ENCODE assay signal across 18 cellular contexts in the genomic region with DNA sequence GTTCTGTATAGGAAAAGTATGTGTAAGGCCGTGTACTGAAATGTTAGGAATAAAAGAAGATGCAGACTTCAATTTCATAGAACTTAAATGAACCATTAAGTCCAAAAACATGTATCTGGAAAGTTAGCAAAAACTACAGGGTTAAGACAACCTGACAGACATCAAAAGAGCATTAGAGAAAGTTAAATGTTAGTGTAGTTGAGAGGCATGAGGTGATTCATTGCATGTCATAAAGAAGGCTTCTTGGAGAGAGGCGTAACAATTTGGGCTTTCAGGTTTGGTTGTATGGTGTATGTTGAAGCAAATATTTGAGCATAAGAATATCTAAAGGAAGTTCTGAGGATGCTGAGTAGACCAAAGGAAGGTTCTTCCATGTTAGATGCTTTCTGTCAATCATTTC. TPM values are rescaled to one million over a fixed set of nuclear protein-coding genes. Genes with fewer than 3 reads are reported as not detected.
DNase-seq lines count a peak whose midpoint lies in the region; ATAC-seq, FAIRE-seq and TF ChIP-seq lines count a peak whose summit lies in the region.
"Had no signal": no experiment of that assay in that cellular context is flagged by ENCODE, and none has a peak within 500 bp of the region (broad histone marks: within the 10 kb centered on the region; RNA-seq: fewer than 3 reads in every experiment).

No MANE protein-coding gene starts in this region.

- no peaks in the 10 kb centered on the region for H3K36me3 ChIP-seq in HepG2 (replicated peaks in 1 of 2; ENCODE audit: control insufficient read depth in 1 of 2, insufficient read depth in 2 of 2, low read length in 2 of 2)
- H3K36me3 ChIP-seq in right lobe of liver, result no peaks in the 10 kb centered on the region
- H3K36me3 ChIP-seq in GM12878 (ENCODE audit: control insufficient read depth in 2 of 2, insufficient read depth in 2 of 2, low read length in 1 of 2), result no peaks in the 10 kb centered on the region
- H3K36me3 ChIP-seq: upper lobe of right lung had no signal

- DNase-seq in HepG2 (ENCODE audit: low spot score), result no peak
- DNase-seq in right lobe of liver, result no peak
- DNase-seq in H54 (ENCODE audit: insufficient read length, low spot score), result no peak
- no peak for DNase-seq in GM12878 (ENCODE audit: low read depth, low spot score)
- no peak for DNase-seq in stimulated activated naive CD8-positive, alpha-beta T cell treated with anti-CD3 and anti-CD28 coated beads, Interleukin-15, amount 100 ng/mL, for 72 hours
- no peak for DNase-seq in immature natural killer cell
- no peak for DNase-seq in DMS153 treated with DMSO at 0.1 percent for 48 hours (lab: John Stamatoyannopoulos, UW; ENCODE audit: unreplicated experiment)
- DNase-seq in posterior vena cava (ENCODE audit: low spot score), result no peak
- DNase-seq: DMS79, H7, NCI-H1105 treated with DMSO at 0.1 percent for 48 hours, NCI-H2081, NCI-H774, SK-N-SH, substantia nigra, upper lobe of right lung, WERI-Rb-1 had no signal

- POLR2A ChIA-PET in HepG2 (lab: Yijun Ruan, JAX) (no interaction called here), GM12878 (lab: Charles Lee) (no interaction called here)

- H3K27ac ChIP-seq in HepG2 (ENCODE audit: extremely low read length, insufficient read depth, low read length), result no peak overlapping the region
- no peak overlapping the region for H3K27ac ChIP-seq in right lobe of liver
- H3K27ac ChIP-seq in GM12878 (ENCODE audit: control insufficient read depth, insufficient read depth), result no peak overlapping the region
- H3K27ac ChIP-seq: skin epidermis, upper lobe of right lung, WERI-Rb-1 had no signal

- H3K9me3 Mint-ChIP-seq in stimulated activated naive CD8-positive, alpha-beta T cell treated with anti-CD3 and anti-CD28 coated beads, Interleukin-15, amount 100 ng/mL, for 72 hours, result no peaks in the 10 kb centered on the region
- H3K9me3 Mint-ChIP-seq in immature natural killer cell, result no peaks in the 10 kb centered on the region

- H3K27ac Mint-ChIP-seq in stimulated activated naive CD8-positive, alpha-beta T cell treated with anti-CD3 and anti-CD28 coated beads, Interleukin-15, amount 100 ng/mL, for 72 hours, result no peak overlapping the region
- no peak overlapping the region for H3K27ac Mint-ChIP-seq in immature natural killer cell

- TF ChIP-seq EP300 in HepG2 (IDR thresholded peaks at IDR 0.05; ENCODE audit: low read depth in 2 of 2, low read length in 2 of 2) (no peak), HepG2 (CRISPR knock-in tag; IDR thresholded peaks at IDR 0.05; ENCODE audit: borderline replicate concordance) (no peak), GM12878 (IDR thresholded peaks at IDR 0.05; ENCODE audit: borderline replicate concordance in 1 of 2, control insufficient read depth in 1 of 2, low read depth in 2 of 2, low read length in 2 of 2) (no peak)

- H3K27me3 Mint-ChIP-seq in stimulated activated naive CD8-positive, alpha-beta T cell treated with anti-CD3 and anti-CD28 coated beads, Interleukin-15, amount 100 ng/mL, for 72 hours, result no peaks in the 10 kb centered on the region
- peaks cover 0 to 2% (median 0%) of the 10 kb centered on the region in 3 donors for H3K27me3 Mint-ChIP-seq in immature natural killer cell (ENCODE audit: low read depth in 3 of 3)

- H3K79me2 ChIP-seq in HepG2 (ENCODE audit: insufficient read depth, low read length) (peaks cover 99% of the 10 kb centered on the region), GM12878 (ENCODE audit: control insufficient read depth, insufficient read depth, low read length) (peaks cover 94% of the 10 kb centered on the region)

- TF ChIP-seq POLR2A in HepG2 (IDR thresholded peaks at IDR 0.05; ENCODE audit: insufficient read depth in 1 of 2, low read depth in 2 of 2, low read length in 2 of 2) (no peak), right lobe of liver (IDR thresholded peaks at IDR 0.05) (no peak), H54 (IDR thresholded peaks at IDR 0.05; ENCODE audit: low read depth, low read length) (no peak), GM12878 (IDR thresholded peaks at IDR 0.05; ENCODE audit: low read depth, low read length) (no peak)

- H3K27me3 ChIP-seq in HepG2 (ENCODE audit: control insufficient read depth in 1 of 2, insufficient read depth in 2 of 2, low read length in 2 of 2), result no peaks in the 10 kb centered on the region; a peak in 1 of 5 replicates
- H3K27me3 ChIP-seq in right lobe of liver, result no peaks in the 10 kb centered on the region
- no peaks in the 10 kb centered on the region for H3K27me3 ChIP-seq in GM12878 (replicated peaks in 1 of 2; ENCODE audit: control insufficient read depth in 2 of 2, insufficient read depth in 2 of 2, low read length in 1 of 2)
- H3K27me3 ChIP-seq: upper lobe of right lung had no signal

- no peak for TF ChIP-seq CTCF in HepG2 (CRISPR knock-in tag; IDR thresholded peaks at IDR 0.05)
- no peak for TF ChIP-seq CTCF in right lobe of liver (IDR thresholded peaks at IDR 0.05)
- no peak for TF ChIP-seq CTCF in GM12878 (IDR thresholded peaks at IDR 0.05 in 2 of 3, conservative IDR thresholded peaks at IDR 0.05 in 1 of 3; ENCODE audit: control insufficient read depth in 2 of 3, extremely low read depth in 1 of 3, insufficient read depth in 1 of 3, low read depth in 3 of 3, low read length in 3 of 3)

- peaks cover 59% of the 10 kb centered on the region for H4K20me1 ChIP-seq in HepG2 (ENCODE audit: insufficient read depth, low read length)
- peaks cover 2% of the 10 kb centered on the region; the same call in 1 of the 2 replicates for H4K20me1 ChIP-seq in GM12878 (ENCODE audit: control insufficient read depth, insufficient read depth)

- ATAC-seq in HepG2, result no peak
- ATAC-seq in right lobe of liver, result no peak
- ATAC-seq in GM12878, result no peak
- no peak for ATAC-seq in stimulated activated naive CD8-positive, alpha-beta T cell treated with anti-CD3 and anti-CD28 coated beads, Interleukin-15, amount 100 ng/mL, for 72 hours
- ATAC-seq: upper lobe of right lung had no signal

- no peaks in the 10 kb centered on the region for H3K36me3 Mint-ChIP-seq in immature natural killer cell

- H3K4me3 Mint-ChIP-seq in stimulated activated naive CD8-positive, alpha-beta T cell treated with anti-CD3 and anti-CD28 coated beads, Interleukin-15, amount 100 ng/mL, for 72 hours, result peak overlapping the region; percentile 10 to 16
- peak overlapping the region in 1 of 5 donors; percentile 6 for H3K4me3 Mint-ChIP-seq in immature natural killer cell

- H3K4me1 ChIP-seq in HepG2 (ENCODE audit: insufficient read depth, low read length) (peaks cover 36% of the 10 kb centered on the region), right lobe of liver (peaks cover 0 to 19% (median 6%) of the 10 kb centered on the region in 4 donors), GM12878 (ENCODE audit: control insufficient read depth, insufficient read depth, low read length) (peaks cover 16% of the 10 kb centered on the region)

- no peak for FAIRE-seq in HepG2 (lab: Jason Lieb, UNC)
- FAIRE-seq in H54 (lab: Jason Lieb, UNC), result peak; percentile 27
- no peak for FAIRE-seq in GM12878 (lab: Jason Lieb, UNC)

- peaks cover 62% of the 10 kb centered on the region for H3K4me1 Mint-ChIP-seq in stimulated activated naive CD8-positive, alpha-beta T cell treated with anti-CD3 and anti-CD28 coated beads, Interleukin-15, amount 100 ng/mL, for 72 hours
- H3K4me1 Mint-ChIP-seq in immature natural killer cell, result peaks cover 71 to 89% of the 10 kb centered on the region in 2 donors

- WGBS in HepG2 (ENCODE audit: low lambda C conversion rate), result 98% methylated on average over 2 of the region's 2 CpGs
- WGBS in right lobe of liver (ENCODE audit: insufficient coverage, low coverage, low lambda C conversion rate, missing lambda C conversion rate), result 76% methylated on average over 2 of the region's 2 CpGs
- 100% methylated on average over 2 of the region's 2 CpGs for WGBS in GM12878 (ENCODE audit: insufficient coverage, insufficient replicate concordance, low lambda C conversion rate, missing lambda C conversion rate)

- CTCF ChIA-PET in HepG2 (lab: Yijun Ruan, JAX; ENCODE audit: low intra/inter-chr PET ratio, low total read pairs) (no interaction called here), GM12878 (lab: Yijun Ruan, JAX) (no interaction called here)

- RAD21 ChIA-PET in GM12878 (lab: Charles Lee; ENCODE audit: unreplicated experiment), result no interaction called here

- no peak overlapping the region for H2AFZ ChIP-seq in HepG2 (ENCODE audit: low read length)
- no peak overlapping the region for H2AFZ ChIP-seq in GM12878 (ENCODE audit: control insufficient read depth, low read depth, low read length)

- H3K9ac ChIP-seq in HepG2 (ENCODE audit: insufficient read depth, low read depth, low read length) (no peak overlapping the region), GM12878 (ENCODE audit: control insufficient read depth, insufficient read depth, low read length) (no peak overlapping the region)
- H3K9ac ChIP-seq: SK-N-SH had no signal

- SMC1A ChIA-PET in GM12878 (lab: Charles Lee; ENCODE audit: uncharacterized antibody, unreplicated experiment), result no interaction called here

- intact Hi-C loops in HepG2 (cut with micrococcal nuclease; ENCODE audit: unreplicated experiment), result no loop called here
- intact Hi-C loops in right lobe of liver (cut with DNase I), result no loop called here
- intact Hi-C loops in GM12878 (cut with micrococcal nuclease; ENCODE audit: unreplicated experiment), result no loop called here
- intact Hi-C loops in posterior vena cava (cut with DNase I), result no loop called here

- no peak overlapping the region for H3K4me3 ChIP-seq in HepG2 (replicated peaks in 1 of 3; ENCODE audit: insufficient read depth in 1 of 3, low read depth in 2 of 3, low read length in 3 of 3)
- H3K4me3 ChIP-seq in right lobe of liver, result no peak overlapping the region
- H3K4me3 ChIP-seq in GM12878, result no peak overlapping the region
- H3K4me3 ChIP-seq: skin epidermis, upper lobe of right lung had no signal

- BruUV-seq in HepG2 (replicated peaks; lab: Mats Ljungman, UMichigan) (TSS peak; percentile 2), GM12878 (replicated peaks; lab: Mats Ljungman, UMichigan) (TSS peak; percentile 11)

- in situ Hi-C loops in HepG2 (cut with HindIII; ENCODE audit: extremely low pct_ligation_motif_present, low pct_unique_long_range_greater_than_20kb), result no loop called here
- in situ Hi-C loops in GM12878 (cut with MboI), result no loop called here

- no peaks in the 10 kb centered on the region for H3K9me3 ChIP-seq in HepG2 (ENCODE audit: low read length)
- no peaks in the 10 kb centered on the region for H3K9me3 ChIP-seq in right lobe of liver
- no peaks in the 10 kb centered on the region for H3K9me3 ChIP-seq in GM12878 (replicated peaks; ENCODE audit: control insufficient read depth, insufficient read depth, low read length)
- H3K9me3 ChIP-seq: SK-N-SH, upper lobe of right lung had no signal

- TF ChIP-seq RAD21 in HepG2 (CRISPR knock-in tag; IDR thresholded peaks at IDR 0.05) (no peak), GM12878 (IDR thresholded peaks at IDR 0.05; ENCODE audit: insufficient read depth, low read depth, low read length) (no peak)

- H3K4me2 ChIP-seq in HepG2 (ENCODE audit: low read depth, low read length), result no peak overlapping the region
- no peak overlapping the region for H3K4me2 ChIP-seq in GM12878 (ENCODE audit: control insufficient read depth, insufficient read depth)
- H3K4me2 ChIP-seq: SK-N-SH had no signal

RNA-seq across cellular contexts. Expression of gene EPC2, which starts 6.3 kb away (rescaled TPM):
- total RNA-seq in HepG2 (2016; rRNA removed; fragmentation: Illumina TruSeq; extraction: Trizol) (22.0 and 24.2 TPM in 2 replicates), right lobe of liver (10 to 100 TPM in 2 of 6 experiments, 1 to 10 TPM in 4; 7.7 to 13.3 (median 8.8) TPM), GM12878 (2014; rRNA removed) (14.4 and 14.6 TPM in 2 replicates), GM12878 (2014; rRNA removed; fragmentation: Illumina TruSeq; extraction: Trizol) (16.5 and 16.7 TPM in 2 replicates), GM12878 (2021) (14.8 and 16.1 TPM in 2 replicates), posterior vena cava (10 to 100 TPM; 31.6 to 37.7 TPM)
- total RNA-seq in HepG2 (2016; cell fraction: cytosol; rRNA removed; fragmentation: Illumina TruSeq; extraction: Trizol; ENCODE audit: low read depth), result 6.5 and 8.3 TPM in 2 replicates
- total RNA-seq in HepG2 (2016; cell fraction: insoluble cytoplasmic fraction; rRNA removed; fragmentation: Illumina TruSeq; extraction: Trizol), result 21.5 and 24.1 TPM in 2 replicates
- 19.1 and 21.6 TPM in 2 replicates for total RNA-seq in HepG2 (2016; cell fraction: membrane; rRNA removed; fragmentation: Illumina TruSeq; extraction: Trizol)
- total RNA-seq in HepG2 (2016; cell fraction: nucleus; rRNA removed; fragmentation: Illumina TruSeq; extraction: Trizol), result 39.0 and 41.4 TPM in 2 replicates
- polyA plus RNA-seq in HepG2 (2011; rRNA removed) (19.3 and 20.5 TPM in 2 replicates), GM12878 (2011; rRNA removed) (14.8 and 17.2 TPM in 2 replicates), GM12878 (2014; fragmentation: Illumina TruSeq; extraction: Trizol) (13.6 and 18.5 TPM in 2 replicates), GM12878 (2014; fragmentation: Nextera tagmentation; extraction: Ambion mirVana) (1 to 10 TPM; 2.0 to 2.6 TPM), GM12878 (2014; rRNA removed) (7.0 and 7.9 TPM in 2 replicates), GM12878 (2016; fragmentation: Nextera tagmentation; extraction: Ambion mirVana) (1 to 10 TPM; 3.0 to 3.5 TPM), immature natural killer cell (1 to 10 TPM; 1.8 to 2.8 (median 2.8) TPM)
- 10.4 and 16.7 TPM in 2 replicates for polyA plus RNA-seq in HepG2 (2011; cell fraction: cytosol; rRNA removed)
- polyA plus RNA-seq in HepG2 (2011; cell fraction: nucleus; rRNA removed), result 10.3 and 12.5 TPM in 2 replicates
- 18.8 and 21.7 TPM in 2 replicates for polyA plus RNA-seq in HepG2 (2012)
- polyA plus RNA-seq in HepG2 (2016; cell fraction: cytosol; fragmentation: Illumina TruSeq; extraction: Trizol; ENCODE audit: low read depth), result 3.8 and 4.5 TPM in 2 replicates
- 23.9 and 24.6 TPM in 2 replicates for polyA plus RNA-seq in HepG2 (2016; cell fraction: insoluble cytoplasmic fraction; fragmentation: Illumina TruSeq; extraction: Trizol; ENCODE audit: low read depth)
- 12.6 and 14.5 TPM in 2 replicates for polyA plus RNA-seq in HepG2 (2016; cell fraction: membrane; fragmentation: Illumina TruSeq; extraction: Trizol; ENCODE audit: low read depth)
- 24.7 and 25.2 TPM in 2 replicates for polyA plus RNA-seq in HepG2 (2016; cell fraction: nucleus; fragmentation: Illumina TruSeq; extraction: Trizol; ENCODE audit: insufficient read depth, low read depth)
- 21.3 and 22.4 TPM in 2 replicates for polyA minus RNA-seq in HepG2 (2011; rRNA and poly(A)+ RNA removed; ENCODE audit: low replicate concordance)
- polyA minus RNA-seq in HepG2 (2011; cell fraction: cytosol; rRNA and poly(A)+ RNA removed), result 16.2 and 18.2 TPM in 2 replicates
- 124 and 162 TPM in 2 replicates for polyA minus RNA-seq in HepG2 (2011; cell fraction: nucleus; rRNA and poly(A)+ RNA removed)
- total RNA-seq in GM12878 (2013; cell fraction: nucleolus; rRNA removed), result 65.4 and 68.5 TPM in 2 replicates
- 7.6 TPM for polyA plus RNA-seq in GM12878 (2011; ENCODE audit: low read depth)
- 7.0 and 8.5 TPM in 2 replicates for polyA plus RNA-seq in GM12878 (2011; cell fraction: cytosol; rRNA removed)
- polyA plus RNA-seq in GM12878 (2011; cell fraction: nucleus; rRNA removed), result 11.1 and 12.5 TPM in 2 replicates
- polyA plus RNA-seq in GM12878 (2012), result 8.2 and 10.7 TPM in 2 replicates
- polyA minus RNA-seq in GM12878 (2011; rRNA and poly(A)+ RNA removed), result 21.8 and 35.7 TPM in 2 replicates
- polyA minus RNA-seq in GM12878 (2011; cell fraction: cytosol; rRNA and poly(A)+ RNA removed), result 7.1 and 7.2 TPM in 2 replicates
- 23.3 and 46.1 TPM in 2 replicates for polyA minus RNA-seq in GM12878 (2011; cell fraction: nucleus; rRNA and poly(A)+ RNA removed)
